Comparison of ENCODE assay signal across 1 cellular context in genomic region chr5:168313596-168314204, GRCh38.
TF ChIP-seq lines count a peak whose summit lies in the region.

No MANE protein-coding gene starts in this region.

TF ChIP-seq in IMR-90, 13 proteins besides CTCF, POLR2A, EP300 and RAD21 (continued from another document):
- TF ChIP-seq MAZ (IDR thresholded peaks at IDR 0.05; ENCODE audit: borderline replicate concordance, low read depth, low read length), result no peak
- no peak for TF ChIP-seq CEBPB (IDR thresholded peaks at IDR 0.05; ENCODE audit: low read depth, low read length)
- no peak for TF ChIP-seq MXI1 (IDR thresholded peaks at IDR 0.05; ENCODE audit: borderline replicate concordance, low read depth, low read length)
- TF ChIP-seq CHD1 (IDR thresholded peaks at IDR 0.05; ENCODE audit: low read depth, low read length), result no peak
- TF ChIP-seq RCOR1 (IDR thresholded peaks at IDR 0.05; ENCODE audit: insufficient replicate concordance, low read length), result no peak
- no peak for TF ChIP-seq ELK1 (IDR thresholded peaks at IDR 0.05; ENCODE audit: borderline replicate concordance, low read depth, low read length)
- TF ChIP-seq RFX5 (IDR thresholded peaks at IDR 0.05; ENCODE audit: low read depth, low read length), result no peak
- TF ChIP-seq BHLHE40 (IDR thresholded peaks at IDR 0.05; ENCODE audit: low read depth, low read length), result no peak
- TF ChIP-seq MAFK (IDR thresholded peaks at IDR 0.05; ENCODE audit: low read depth, low read length), result no peak
